9 cellular contexts compared by ENCODE assay signal in genomic region chr2:95043300-95043786, GRCh38. TPM values are rescaled to one million over a fixed set of nuclear protein-coding genes. Genes with fewer than 3 reads are reported as not detected.
DNase-seq lines count a peak whose midpoint lies in the region; ATAC-seq and TF ChIP-seq lines count a peak whose summit lies in the region.
"Had no signal": no experiment of that assay in that cellular context is flagged by ENCODE, and none has a peak within 500 bp of the region (broad histone marks: within the 10 kb centered on the region; RNA-seq: fewer than 3 reads in every experiment).

No MANE protein-coding gene starts in this region.

- peak overlapping the region; percentile 3 for H3K4me3 Mint-ChIP-seq in activated naive CD8-positive, alpha-beta T cell
- no peak overlapping the region for H3K4me3 Mint-ChIP-seq in stimulated activated naive B cell treated with anti-CD40 and anti-IgM and Interleukin-4, amounts not matched to agents 10 μg/mL and 1 μg/mL and 100 μg/mL, for 72 hours

- H3K27ac Mint-ChIP-seq in activated naive CD8-positive, alpha-beta T cell, result peak overlapping the region; percentile 61
- H3K27ac Mint-ChIP-seq in stimulated activated naive B cell treated with anti-CD40 and anti-IgM and Interleukin-4, amounts not matched to agents 10 μg/mL and 1 μg/mL and 100 μg/mL, for 72 hours, result no peak overlapping the region

- H3K27me3 ChIP-seq in right atrium auricular region, result no peaks in the 10 kb centered on the region
- H3K27me3 ChIP-seq: Peyer's patch had no signal

- TF ChIP-seq CTCF in right atrium auricular region (IDR thresholded peaks at IDR 0.05), result no peak

- peak overlapping the region; percentile 80 to 86 for H3K27ac ChIP-seq in right atrium auricular region
- H3K27ac ChIP-seq: Peyer's patch had no signal

- DNase-seq in right atrium auricular region (ENCODE audit: low spot score) (peak; percentile 91), NAMALWA (ENCODE audit: low spot score) (no peak)
- DNase-seq in stimulated activated naive B cell treated with anti-CD40 and anti-IgM and Interleukin-4, amounts not matched to agents 10 μg/mL and 1 μg/mL and 100 μg/mL, for 72 hours, result no peak

- H3K9me3 ChIP-seq in right atrium auricular region, result no peaks in the 10 kb centered on the region
- H3K9me3 ChIP-seq: Peyer's patch had no signal

- H3K4me1 ChIP-seq in right atrium auricular region, result peaks cover 0 to 42% of the 10 kb centered on the region in 2 donors
- H3K4me1 ChIP-seq: Peyer's patch had no signal

- H3K27me3 Mint-ChIP-seq in activated naive CD8-positive, alpha-beta T cell, result no peaks in the 10 kb centered on the region
- H3K27me3 Mint-ChIP-seq in stimulated activated naive B cell treated with anti-CD40 and anti-IgM and Interleukin-4, amounts not matched to agents 10 μg/mL and 1 μg/mL and 100 μg/mL, for 72 hours, result peaks cover 27 to 28% of the 10 kb centered on the region in 2 donors

- no peaks in the 10 kb centered on the region for H3K36me3 ChIP-seq in right atrium auricular region
- H3K36me3 ChIP-seq: Peyer's patch had no signal

- H3K4me3 ChIP-seq in right atrium auricular region, result no peak overlapping the region
- H3K4me3 ChIP-seq: Peyer's patch had no signal

- peaks cover 79% of the 10 kb centered on the region for H3K4me1 Mint-ChIP-seq in activated naive CD8-positive, alpha-beta T cell (ENCODE audit: low read depth)
- H3K4me1 Mint-ChIP-seq in stimulated activated naive B cell treated with anti-CD40 and anti-IgM and Interleukin-4, amounts not matched to agents 10 μg/mL and 1 μg/mL and 100 μg/mL, for 72 hours, result no peaks in the 10 kb centered on the region

- ATAC-seq in GM18505 (IDR thresholded peaks at IDR 0.05; ENCODE audit: unreplicated experiment) (peak; percentile 49), HG03439 (IDR thresholded peaks at IDR 0.05; ENCODE audit: unreplicated experiment) (peak; percentile 38), GM18909 (IDR thresholded peaks at IDR 0.05; ENCODE audit: poor library complexity, unreplicated experiment) (no peak)
- ATAC-seq in stimulated activated naive B cell treated with anti-CD40 and anti-IgM and Interleukin-4, amounts not matched to agents 10 μg/mL and 1 μg/mL and 100 μg/mL, for 72 hours (replicated peaks), result peak; percentile 3 to 14

- peaks cover 4% of the 10 kb centered on the region for H3K36me3 Mint-ChIP-seq in activated naive CD8-positive, alpha-beta T cell
- H3K36me3 Mint-ChIP-seq in stimulated activated naive B cell treated with anti-CD40 and anti-IgM and Interleukin-4, amounts not matched to agents 10 μg/mL and 1 μg/mL and 100 μg/mL, for 72 hours, result peaks cover 0 to 2% of the 10 kb centered on the region in 2 donors

- no peak for TF ChIP-seq POLR2A in GM18505 (IDR thresholded peaks at IDR 0.05; ENCODE audit: borderline replicate concordance, extremely low read depth, insufficient read depth, insufficient read length)

- H3K9me3 Mint-ChIP-seq in activated naive CD8-positive, alpha-beta T cell (ENCODE audit: low read depth), result peaks cover 5% of the 10 kb centered on the region
- peaks cover 13 to 15% of the 10 kb centered on the region in 2 donors for H3K9me3 Mint-ChIP-seq in stimulated activated naive B cell treated with anti-CD40 and anti-IgM and Interleukin-4, amounts not matched to agents 10 μg/mL and 1 μg/mL and 100 μg/mL, for 72 hours

RNA-seq across cellular contexts. Expression of gene MAL, which starts 17.8 kb away (rescaled TPM):
- 1 to 10 TPM; 7.4 to 8.7 TPM for total RNA-seq in right atrium auricular region
- total RNA-seq: lung microvascular endothelial cell had no signal
